ENCODE assay signal across 35 cellular contexts in the genomic region with DNA sequence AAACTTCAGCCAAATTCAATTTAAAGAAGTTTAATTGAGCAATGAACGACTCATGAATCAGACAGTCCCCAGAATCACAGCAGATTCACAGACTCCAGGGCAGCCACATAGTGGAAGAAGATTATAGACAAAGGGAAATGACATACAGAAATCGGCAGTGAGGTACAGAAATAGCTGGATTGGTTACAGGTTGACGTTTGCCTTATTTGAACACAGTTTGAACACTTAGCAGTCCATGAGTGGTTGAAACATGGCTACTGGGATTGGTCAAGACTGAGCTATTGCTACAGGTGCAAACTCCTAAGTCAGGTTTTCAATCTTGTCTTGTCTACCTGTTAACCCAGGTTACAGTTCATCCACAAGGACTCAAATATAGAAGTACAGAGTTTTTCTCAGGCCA.
"Had no signal": no experiment of that assay in that cellular context is flagged by ENCODE, and none has a peak within 500 bp of the region (broad histone marks: within the 10 kb centered on the region; RNA-seq: fewer than 3 reads in every experiment).

No MANE protein-coding gene starts in this region.

- H3K9me3 ChIP-seq: MG63 had no signal

- H3K9ac ChIP-seq: KMS-11 had no signal

- H3K4me2 ChIP-seq: KMS-11 had no signal

- H3K27ac ChIP-seq: KMS-11 had no signal

- H3K36me3 ChIP-seq: MG63 had no signal

- DNase-seq: Karpas-422, Kasumi-1, MG63, MM.1S, NCI-H1048, NCI-H1092, NCI-H1092 treated with DMSO at 0.1 percent for 48 hours, NCI-H1105, NCI-H1105 treated with DMSO at 0.1 percent for 48 hours, NCI-H1417, NCI-H1417 treated with DMSO at 0.1 percent for 48 hours, NCI-H1436, NCI-H1436 treated with DMSO at 0.1 percent for 48 hours, NCI-H146, NCI-H1694, NCI-H1694 treated with DMSO at 0.1 percent for 48 hours, NCI-H187, NCI-H187 treated with DMSO at 0.1 percent for 48 hours, NCI-H1930, NCI-H2029, NCI-H2029 treated with DMSO at 0.1 percent for 48 hours, NCI-H2081, NCI-H2081 treated with DMSO at 0.1 percent for 48 hours, NCI-H2107, NCI-H2171, NCI-H2171 treated with DMSO at 0.1 percent for 48 hours, NCI-H2227 treated with DMSO at 0.1 percent for 48 hours, NCI-H226, NCI-H345, NCI-H446, NCI-H446 treated with DMSO at 0.1 percent for 48 hours, NCI-H510A, NCI-H510A treated with DMSO at 0.1 percent for 48 hours, NCI-H524 had no signal

- H3K27me3 ChIP-seq: MG63 had no signal

- H3K4me3 ChIP-seq: MG63 had no signal
